Comparison of ENCODE assay signal across 20 cellular contexts in genomic region chr11:102598272-102598671, GRCh38. TPM values are rescaled to one million over a fixed set of nuclear protein-coding genes. Genes with fewer than 3 reads are reported as not detected.
"Had no signal": no experiment of that assay in that cellular context is flagged by ENCODE, and none has a peak within 500 bp of the region (broad histone marks: within the 10 kb centered on the region; RNA-seq: fewer than 3 reads in every experiment).

No MANE protein-coding gene starts in this region.

- H3K36me3 ChIP-seq: colonic mucosa, left ventricle myocardium inferior, pancreas, upper lobe of right lung, WERI-Rb-1 had no signal

- H3K27ac Mint-ChIP-seq: activated naive CD4-positive, alpha-beta T cell treated with anti-CD3 and anti-CD28 coated beads for 36 hours; endodermal cell; naive thymus-derived CD8-positive, alpha-beta T cell; T-helper 17 cell had no signal

- DNase-seq: activated CD4-positive, alpha-beta T cell treated with anti-CD3 and anti-CD28 coated beads for 1 hour; activated CD4-positive, alpha-beta T cell treated with anti-CD3 and anti-CD28 coated beads, Interleukin-2, amount 50 U/mL, for 48 hours; activated naive CD4-positive, alpha-beta T cell treated with anti-CD3 and anti-CD28 coated beads for 36 hours; central memory CD4-positive, alpha-beta T cell; colonic mucosa; endodermal cell; head of caudate nucleus; left ventricle myocardium inferior; naive thymus-derived CD8-positive, alpha-beta T cell; pancreas; stimulated activated CD4-positive, alpha-beta T cell treated with anti-CD3 and anti-CD28 coated beads, Interleukin-4, amount 100 ng/mL, for 24 hours; T-helper 17 cell; upper lobe of right lung; WERI-Rb-1 had no signal

- H3K9me3 ChIP-seq: colonic mucosa, left ventricle myocardium inferior, pancreas, upper lobe of right lung had no signal

- H3K36me3 Mint-ChIP-seq: brain; naive thymus-derived CD8-positive, alpha-beta T cell; stimulated activated effector memory CD8-positive, alpha-beta T cell treated with anti-CD3 and anti-CD28 coated beads, Interleukin-12 subunit alpha, Interleukin-12 subunit beta, amount 100 ng/mL, for 72 hours had no signal

- H3K4me3 Mint-ChIP-seq: activated naive CD4-positive, alpha-beta T cell treated with anti-CD3 and anti-CD28 coated beads for 36 hours; brain; endodermal cell; naive thymus-derived CD8-positive, alpha-beta T cell; T-helper 17 cell had no signal

- H3K27me3 Mint-ChIP-seq: brain had no signal

- ATAC-seq: naive thymus-derived CD8-positive, alpha-beta T cell; pancreas; sciatic nerve; stimulated activated effector memory CD8-positive, alpha-beta T cell treated with anti-CD3 and anti-CD28 coated beads, Interleukin-12 subunit alpha, Interleukin-12 subunit beta, amount 100 ng/mL, for 72 hours; T-helper 17 cell; upper lobe of right lung had no signal

- H3K4me3 ChIP-seq: colonic mucosa, left ventricle myocardium inferior, pancreas, upper lobe of right lung had no signal

- H3K27ac ChIP-seq: left ventricle myocardium inferior, upper lobe of right lung, WERI-Rb-1 had no signal

- H3K27me3 ChIP-seq: colonic mucosa, pancreas, upper lobe of right lung had no signal

- H3K4me1 ChIP-seq: colonic mucosa, left ventricle myocardium inferior, upper lobe of right lung had no signal

- H3K4me1 Mint-ChIP-seq: T-helper 17 cell had no signal

- H3K9me3 Mint-ChIP-seq: activated naive CD4-positive, alpha-beta T cell treated with anti-CD3 and anti-CD28 coated beads for 36 hours; naive thymus-derived CD8-positive, alpha-beta T cell; stimulated activated effector memory CD8-positive, alpha-beta T cell treated with anti-CD3 and anti-CD28 coated beads, Interleukin-12 subunit alpha, Interleukin-12 subunit beta, amount 100 ng/mL, for 72 hours had no signal

RNA-seq across cellular contexts. Expression of gene MMP20, which starts 26.9 kb away (rescaled TPM):
- total RNA-seq: activated naive CD4-positive, alpha-beta T cell treated with anti-CD3 and anti-CD28 coated beads for 36 hours; colonic mucosa; endodermal cell; frontal cortex; kidney epithelial cell; left ventricle myocardium inferior; naive thymus-derived CD8-positive, alpha-beta T cell; pancreas; sciatic nerve; T-helper 17 cell; upper lobe of right lung had no signal
- polyA plus RNA-seq: esophagus; naive thymus-derived CD8-positive, alpha-beta T cell; pancreas had no signal
